ENCODE assay signal across 17 cellular contexts in the genomic region with DNA sequence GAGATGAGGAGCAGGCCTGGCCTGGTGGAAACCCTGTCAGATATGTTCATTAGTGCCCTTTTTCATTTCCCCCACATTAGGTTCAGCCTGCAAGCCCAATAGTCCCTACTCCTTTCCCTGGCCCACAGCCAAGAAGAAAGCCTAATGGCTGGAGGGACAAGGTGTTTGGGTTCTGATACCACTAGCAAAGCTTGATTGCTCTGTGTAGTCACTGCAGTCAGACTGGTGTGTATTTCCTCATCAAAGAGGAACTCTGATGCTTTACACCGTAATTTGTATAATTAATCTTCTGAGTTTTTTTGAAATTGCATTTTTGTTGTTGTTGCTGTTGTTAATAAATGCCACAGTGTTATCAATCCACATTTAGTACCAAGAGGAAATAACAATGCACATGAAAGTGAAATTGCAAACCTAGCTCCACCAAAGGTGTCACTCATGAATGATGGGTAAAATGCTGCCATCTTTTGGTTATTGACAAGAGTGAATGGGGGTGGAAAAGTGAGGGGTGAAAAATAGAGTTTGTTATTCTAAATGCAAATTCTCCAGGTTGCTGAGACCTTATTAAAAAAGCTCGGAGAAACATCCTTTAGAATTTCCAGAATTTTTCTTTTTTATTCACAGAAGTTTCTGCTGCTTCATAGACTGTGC.
DNase-seq lines count a peak whose midpoint lies in the region; ATAC-seq and TF ChIP-seq lines count a peak whose summit lies in the region.
"Had no signal": no experiment of that assay in that cellular context is flagged by ENCODE, and none has a peak within 500 bp of the region (broad histone marks: within the 10 kb centered on the region; RNA-seq: fewer than 3 reads in every experiment).

No MANE protein-coding gene starts in this region.

- DNase-seq in BE2C (peak; percentile 15), NCI-H2171 treated with DMSO at 0.1 percent for 48 hours (lab: John Stamatoyannopoulos, UW) (no peak), iPS-NIHi7 (ENCODE audit: extremely low spot score) (no peak), vagina (ENCODE audit: extremely low spot score in 2 of 2) (no peak)
- DNase-seq: activated gamma-delta T cell; DMS 273 treated with DMSO at 0.1 percent for 48 hours; GM23248; naive thymus-derived CD4-positive, alpha-beta T cell; NCI-H774; SIG-M5; stimulated activated CD8-positive, alpha-beta memory T cell treated with anti-CD3 and anti-CD28 coated beads, Interleukin-4, amount 100 ng/mL, for 48 hours; trophoblast cell had no signal

- no peaks in the 10 kb centered on the region for H3K79me2 ChIP-seq in OCI-LY1 (ENCODE audit: insufficient read depth, low read length)

- intact Hi-C loops in vagina (cut with DNase I), result no loop called here

- no peak overlapping the region for H3K4me3 ChIP-seq in BE2C (ENCODE audit: low read depth, low read length)
- no peak overlapping the region for H3K4me3 ChIP-seq in OCI-LY1 (ENCODE audit: low read depth, low read length, poor library complexity, severe bottlenecking)
- no peak overlapping the region for H3K4me3 ChIP-seq in vagina
- H3K4me3 ChIP-seq: GM23248 had no signal

- H3K36me3 ChIP-seq in BE2C (no peaks in the 10 kb centered on the region), OCI-LY1 (ENCODE audit: insufficient read depth, low read length) (no peaks in the 10 kb centered on the region), vagina (no peaks in the 10 kb centered on the region)

- ATAC-seq in GM18861 (IDR thresholded peaks at IDR 0.05; ENCODE audit: unreplicated experiment) (peak; percentile 46), HG03066 (IDR thresholded peaks at IDR 0.05; ENCODE audit: low read depth, unreplicated experiment) (peak; percentile 58), HG02852 (IDR thresholded peaks at IDR 0.05; ENCODE audit: unreplicated experiment) (no peak)
- ATAC-seq: HepG2; naive thymus-derived CD4-positive, alpha-beta T cell had no signal

- no peak for TF ChIP-seq POLR2A in vagina (IDR thresholded peaks at IDR 0.05)

- H3K4me2 ChIP-seq in OCI-LY1 (ENCODE audit: low read length), result no peak overlapping the region

- H3K9me2 ChIP-seq in OCI-LY1 (ENCODE audit: low read depth, low read length), result no peaks in the 10 kb centered on the region

- no peaks in the 10 kb centered on the region for H3F3A ChIP-seq in OCI-LY1 (ENCODE audit: insufficient read depth, low read length)

- H2AFZ ChIP-seq in OCI-LY1 (ENCODE audit: low read length), result no peak overlapping the region
- H2AFZ ChIP-seq: GM23248 had no signal

- H3K4me1 ChIP-seq in BE2C, result peaks cover 3% of the 10 kb centered on the region; the same call in 1 of the 2 replicates
- H3K4me1 ChIP-seq in OCI-LY1 (ENCODE audit: insufficient read depth, low read length, severe bottlenecking), result no peaks in the 10 kb centered on the region
- no peaks in the 10 kb centered on the region for H3K4me1 ChIP-seq in vagina

- TF ChIP-seq CTCF in BE2C (IDR thresholded peaks at IDR 0.05; ENCODE audit: low read depth, low read length) (no peak), OCI-LY1 (IDR thresholded peaks at IDR 0.05; ENCODE audit: low read length) (peak; percentile 24; the same call in 1 of the 2 replicates), vagina (IDR thresholded peaks at IDR 0.05) (no peak)

- H3K9me3 ChIP-seq in BE2C (no peaks in the 10 kb centered on the region), OCI-LY1 (ENCODE audit: low read length) (no peaks in the 10 kb centered on the region), vagina (no peaks in the 10 kb centered on the region)

- no peaks in the 10 kb centered on the region for H3K27me3 ChIP-seq in BE2C
- H3K27me3 ChIP-seq in OCI-LY1 (ENCODE audit: insufficient read depth, low read length), result no peaks in the 10 kb centered on the region
- H3K27me3 ChIP-seq in vagina, result no peaks in the 10 kb centered on the region

- no peak overlapping the region for H3K27ac ChIP-seq in OCI-LY1 (ENCODE audit: low read depth, low read length, poor library complexity, severe bottlenecking)
- H3K27ac ChIP-seq in vagina, result no peak overlapping the region
- H3K27ac ChIP-seq: GM23248 had no signal

- no peaks in the 10 kb centered on the region for H4K20me1 ChIP-seq in OCI-LY1 (ENCODE audit: insufficient read depth, low read length)

- H3K9ac ChIP-seq in OCI-LY1 (ENCODE audit: low read length), result no peak overlapping the region
- H3K9ac ChIP-seq: GM23248 had no signal
